8 cellular contexts compared by ENCODE assay signal in genomic region chr4:146945556-146946374, GRCh38. TPM values are rescaled to one million over a fixed set of nuclear protein-coding genes. Genes with fewer than 3 reads are reported as not detected.
DNase-seq lines count a peak whose midpoint lies in the region; ATAC-seq and TF ChIP-seq lines count a peak whose summit lies in the region.

Gene TTC29 (minus strand): TSS chr4:146945864. CDS start chr4:146939895, 5,969 bp downstream.

- peak; percentile 97 for DNase-seq in BE2C
- peak; percentile 50 for DNase-seq in NCI-H748 treated with DMSO at 0.1 percent for 48 hours (lab: John Stamatoyannopoulos, UW)
- DNase-seq in activated CD8-positive, alpha-beta memory T cell treated with anti-CD3 and anti-CD28 coated beads for 1 hour (ENCODE audit: extremely low read depth in 1 of 2, low read depth in 1 of 2), result peak; percentile 53 to 65
- DNase-seq in effector memory CD4-positive, alpha-beta T cell, result peak; percentile 56 to 68 (median 68)
- DNase-seq in lung microvascular endothelial cell (ENCODE audit: low read depth in 2 of 2), result peak; percentile 80 to 83
- peak; percentile 37 to 81 (median 60) for DNase-seq in stimulated activated CD4-positive, alpha-beta T cell treated with anti-CD3 and anti-CD28 coated beads, TNF-alpha, amount 100 ng/mL, for 1 hour (ENCODE audit: low read depth in 3 of 3, low spot score in 1 of 3)

- peaks cover 75% of the 10 kb centered on the region for H3K27me3 ChIP-seq in BE2C
- no peaks in the 10 kb centered on the region for H3K27me3 ChIP-seq in effector memory CD4-positive, alpha-beta T cell (replicated peaks; ENCODE audit: control insufficient read depth, insufficient read depth, low read length, poor library complexity, severe bottlenecking)

- H3K4me3 ChIP-seq in BE2C (ENCODE audit: low read depth, low read length), result peak within 1 kb of the TSS; percentile 41
- peak within 1 kb of the TSS; percentile 54 for H3K4me3 ChIP-seq in effector memory CD4-positive, alpha-beta T cell (ENCODE audit: insufficient read depth, low read depth, low read length, poor library complexity, severe bottlenecking)

- H3K4me1 ChIP-seq in BE2C, result no peaks in the 10 kb centered on the region
- H3K4me1 ChIP-seq in effector memory CD4-positive, alpha-beta T cell (ENCODE audit: control insufficient read depth, insufficient read depth, low read length, poor library complexity, severe bottlenecking), result peaks cover 13% of the 10 kb centered on the region

- no peaks in the 10 kb centered on the region for H3K36me3 ChIP-seq in BE2C
- no peaks in the 10 kb centered on the region for H3K36me3 ChIP-seq in effector memory CD4-positive, alpha-beta T cell (ENCODE audit: control insufficient read depth, insufficient read depth, low read length)

- ATAC-seq in GM19324 (IDR thresholded peaks at IDR 0.05; ENCODE audit: low FRiP score, unreplicated experiment) (peak; percentile 99), HG03442 (IDR thresholded peaks at IDR 0.05; ENCODE audit: unreplicated experiment) (peak; percentile 100)

- H3K27ac ChIP-seq in effector memory CD4-positive, alpha-beta T cell (ENCODE audit: insufficient read depth, low read length, poor library complexity, severe bottlenecking), result no peak within 1 kb of the TSS

- no peaks in the 10 kb centered on the region for H3K9me3 ChIP-seq in BE2C
- no peaks in the 10 kb centered on the region for H3K9me3 ChIP-seq in effector memory CD4-positive, alpha-beta T cell (ENCODE audit: control insufficient read depth, low read length)

- TF ChIP-seq CTCF in BE2C (IDR thresholded peaks at IDR 0.05; ENCODE audit: low read depth, low read length), result no peak

RNA-seq across cellular contexts. Expression of gene TTC29, which starts in this region (rescaled TPM):
- polyA plus RNA-seq in BE2C (2012; ENCODE audit: insufficient read depth, insufficient read length, low read depth), result not detected
- under 0.01 TPM in 1 of 2 replicates, not detected in the other for total RNA-seq in lung microvascular endothelial cell

Comparison
In these comparisons a context has a peak if more than half of its experiments do, and no peak if none do; other contexts are left out.
1. Peak in DNase-seq in lung microvascular endothelial cell; RNA of the gene not detected or under 1 TPM.